In the genomic region with DNA sequence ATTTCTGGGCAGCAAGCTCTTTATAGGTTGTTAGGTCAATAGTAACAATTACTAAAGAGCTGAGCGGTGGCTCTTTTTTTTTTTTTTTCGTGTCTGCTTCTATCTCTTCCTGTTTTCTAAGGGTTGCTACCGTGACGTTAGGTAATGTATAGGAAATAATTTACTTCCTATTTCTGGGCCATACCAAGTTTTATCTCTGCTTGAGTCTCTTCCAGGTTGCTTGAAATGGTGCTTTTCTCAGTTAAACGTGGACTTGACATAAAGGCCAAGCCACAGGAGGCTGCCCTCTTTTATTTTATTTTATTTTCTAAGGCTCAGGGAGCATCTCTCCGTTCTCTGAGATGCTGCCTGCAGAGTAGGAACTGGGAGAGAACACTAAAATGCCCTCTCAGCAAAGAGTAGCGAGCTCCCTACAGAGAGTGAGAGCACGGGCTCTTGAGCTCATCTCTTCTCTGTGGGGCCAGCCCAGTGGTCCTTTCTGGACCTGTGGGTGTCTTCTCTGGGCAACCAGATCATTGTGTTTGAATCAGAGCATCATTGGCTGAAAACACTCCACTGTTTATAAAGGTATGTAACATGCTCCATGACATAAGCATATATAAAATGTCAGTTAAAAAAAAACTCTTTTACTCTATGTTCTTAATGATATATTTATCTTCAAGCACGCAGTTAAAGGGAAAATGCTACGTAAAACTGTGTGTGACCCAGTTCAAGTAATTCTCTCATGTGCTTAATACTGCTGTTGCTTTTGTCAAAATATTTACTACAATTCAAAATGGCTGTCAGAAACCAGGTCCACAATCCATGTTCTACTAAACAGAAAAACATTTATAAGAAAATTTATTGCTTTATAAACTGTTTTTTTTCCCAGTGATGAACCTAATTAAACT, we compare ENCODE assay signal across 10 cellular contexts. TPM values are rescaled to one million over a fixed set of nuclear protein-coding genes. Genes with fewer than 3 reads are reported as not detected.
DNase-seq lines count a peak whose midpoint lies in the region; ATAC-seq, FAIRE-seq and TF ChIP-seq lines count a peak whose summit lies in the region.
"Had no signal": no experiment of that assay in that cellular context is flagged by ENCODE, and none has a peak within 500 bp of the region (broad histone marks: within the 10 kb centered on the region; RNA-seq: fewer than 3 reads in every experiment).

TSS of gene ZNF831 (plus strand) at position 181 of the 890 bp plus-strand sequence. CDS start 27,199 bp downstream, outside the sequence.

- whole genome bisulfite sequencing in spleen, 5 donors: 26 to 35% (median 30%) methylated on average over 10 of the region's 10 CpGs

- POLR2A ChIA-PET in activated CD8-positive, alpha-beta T cell treated with anti-CD3 and anti-CD28 coated beads for 36 hours (lab: Charles Lee): interaction anchor here (1.1 to 4.7 kb wide), 5 partner anchors 10 to 132 kb away, joined by 5 to 44 read pairs (median 26); partner anchors contain the start of gene ATP5F1E

- H3K27me3 Mint-ChIP-seq in activated CD8-positive, alpha-beta T cell treated with anti-CD3 and anti-CD28 coated beads for 36 hours: no peaks in the 10 kb centered on the region

- peaks cover 28% of the 10 kb centered on the region for H3K36me3 Mint-ChIP-seq in activated CD8-positive, alpha-beta T cell treated with anti-CD3 and anti-CD28 coated beads for 36 hours (ENCODE audit: low read depth)

- no peak for TF ChIP-seq CTCF in activated CD8-positive, alpha-beta T cell treated with anti-CD3 and anti-CD28 coated beads for 36 hours (IDR thresholded peaks at IDR 0.05)
- no peak for TF ChIP-seq CTCF in spleen (IDR thresholded peaks at IDR 0.05 in 8 of 11, conservative IDR thresholded peaks at IDR 0.05 in 3 of 11)

- H3K4me3 ChIP-seq in spleen: peak within 1 kb of the TSS in 7 of 8 donors; percentile 8 to 66 (median 24)

- peaks cover 84% of the 10 kb centered on the region for H3K4me1 Mint-ChIP-seq in activated CD8-positive, alpha-beta T cell treated with anti-CD3 and anti-CD28 coated beads for 36 hours (ENCODE audit: low read depth)

- H3K27ac ChIP-seq in spleen: peak within 1 kb of the TSS; percentile 66 to 94 (median 88)

- FAIRE-seq in frontal cortex (lab: Jason Lieb, UNC): no peak

- peak within 1 kb of the TSS; percentile 95 for H3K4me3 Mint-ChIP-seq in activated CD8-positive, alpha-beta T cell treated with anti-CD3 and anti-CD28 coated beads for 36 hours

- peak; percentile 57 for DNase-seq in activated CD8-positive, alpha-beta T cell treated with anti-CD3 and anti-CD28 coated beads for 36 hours
- no peak for DNase-seq in spleen
- DNase-seq in frontal cortex (ENCODE audit: low spot score in 2 of 2): no peak
- DNase-seq in HT-29 (ENCODE audit: low spot score): no peak
- DNase-seq: NCI-H2107 had no signal

- peaks cover 2% of the 10 kb centered on the region for H3K9me3 Mint-ChIP-seq in activated CD8-positive, alpha-beta T cell treated with anti-CD3 and anti-CD28 coated beads for 36 hours

- intact Hi-C loops in activated CD8-positive, alpha-beta T cell treated with anti-CD3 and anti-CD28 coated beads for 36 hours (cut with micrococcal nuclease): loop anchor here (2.0 to 5.0 kb wide), 2 partner anchors 17 to 42 kb away; no protein-coding TSS in a partner anchor
- intact Hi-C loops in spleen (cut with DNase I; ENCODE audit: low total_unique reads): no loop called here

- CTCF ChIA-PET in activated CD8-positive, alpha-beta T cell treated with anti-CD3 and anti-CD28 coated beads for 36 hours (lab: Charles Lee): interaction anchor here (0.6 to 3.5 kb wide), 13 partner anchors 11 to 132 kb away, joined by 3 to 22 read pairs (median 3); partner anchors contain the start of gene ATP5F1E

- H3K27ac Mint-ChIP-seq in activated CD8-positive, alpha-beta T cell treated with anti-CD3 and anti-CD28 coated beads for 36 hours: peak within 1 kb of the TSS; percentile 98

- H3K36me3 ChIP-seq in spleen: no peaks in the 10 kb centered on the region

- no peak for TF ChIP-seq POLR2A in spleen (IDR thresholded peaks at IDR 0.05)

- peaks cover 0 to 8% (median 0%) of the 10 kb centered on the region in 7 donors for H3K27me3 ChIP-seq in spleen (replicated peaks in 1 of 7)

- H3K9me3 ChIP-seq in spleen: no peaks in the 10 kb centered on the region

- ATAC-seq in GM18511 (IDR thresholded peaks at IDR 0.05; ENCODE audit: unreplicated experiment) (peak; percentile 68), HG03342 (IDR thresholded peaks at IDR 0.05; ENCODE audit: unreplicated experiment) (peak; percentile 42), GM21717 (IDR thresholded peaks at IDR 0.05; ENCODE audit: unreplicated experiment) (no peak)
- peak; percentile 19 for ATAC-seq in activated CD8-positive, alpha-beta T cell treated with anti-CD3 and anti-CD28 coated beads for 36 hours

- H3K4me1 ChIP-seq in spleen: peaks cover 3 to 97% (median 44%) of the 10 kb centered on the region in 6 donors

RNA-seq across cellular contexts. Expression of gene ZNF831, which starts in this region (rescaled TPM):
- 10 to 100 TPM; 10.9 to 11.9 TPM for total RNA-seq in activated CD8-positive, alpha-beta T cell treated with anti-CD3 and anti-CD28 coated beads for 36 hours
- total RNA-seq in spleen: 10 to 100 TPM in 5 of 7 donors, 1 to 10 TPM in 2; 7.8 to 29.2 (median 14.6) TPM
- 1 to 10 TPM; 1.2 to 3.5 (median 1.7) TPM for polyA plus RNA-seq in spleen
- under 0.01 TPM for total RNA-seq in frontal cortex
- not detected in 2 replicates for total RNA-seq in HT-29 (2014; rRNA removed; shearing (Covaris generic))
- total RNA-seq: glomerular endothelial cell, osteoblast had no signal
